In the genomic region with DNA sequence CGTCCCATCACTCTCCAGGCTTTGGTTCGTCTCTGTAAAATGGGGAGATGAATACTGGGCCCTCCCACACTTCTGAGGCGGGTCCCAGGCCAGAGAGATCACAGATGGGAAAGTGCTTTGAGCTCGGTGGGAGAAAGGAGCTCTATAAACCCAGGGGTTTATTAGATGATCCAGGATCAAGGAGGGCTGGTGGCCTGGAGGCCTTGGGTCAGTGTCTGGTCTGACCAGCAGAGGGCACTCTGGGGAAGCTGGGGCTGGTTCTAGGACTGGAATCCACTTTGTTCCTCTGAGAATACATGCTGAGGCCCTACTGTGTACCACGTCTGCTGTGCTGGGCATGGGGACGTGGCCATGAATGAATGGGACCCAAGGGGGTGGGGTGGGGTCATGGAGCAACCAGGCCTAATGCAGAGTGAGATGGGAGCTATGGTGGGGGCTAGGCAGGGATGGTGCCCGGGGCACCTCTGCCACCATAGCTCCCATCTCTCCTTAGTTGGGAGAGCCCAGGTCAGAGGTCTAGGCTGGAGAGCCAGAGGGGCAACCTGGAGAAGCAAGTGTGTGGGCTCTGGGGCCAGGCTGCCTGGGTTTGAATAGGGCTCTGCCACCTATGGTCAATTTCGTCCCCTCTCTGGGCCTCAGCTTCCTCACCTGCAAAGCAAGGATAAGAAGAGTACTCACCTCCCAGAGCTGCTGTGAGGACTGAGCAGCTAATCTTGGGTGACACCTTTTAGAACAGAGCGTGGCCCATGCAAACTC, we compare ENCODE assay signal across 8 cellular contexts. TPM values are rescaled to one million over a fixed set of nuclear protein-coding genes. Genes with fewer than 3 reads are reported as not detected.
DNase-seq lines count a peak whose midpoint lies in the region; ATAC-seq and TF ChIP-seq lines count a peak whose summit lies in the region.

No MANE protein-coding gene starts in this region.

- no peak overlapping the region for H3K27ac Mint-ChIP-seq in natural killer cell

- peak; percentile 50 to 69 (median 59) for ATAC-seq in natural killer cell
- ATAC-seq in thoracic aorta (ENCODE audit: insufficient number of reproducible peaks, low FRiP score, low read depth) = no peak

- H3K4me1 Mint-ChIP-seq in natural killer cell = peaks cover 5 to 9% of the 10 kb centered on the region in 2 donors

- no peak overlapping the region for H3K4me3 Mint-ChIP-seq in natural killer cell

- H3K27me3 ChIP-seq in thoracic aorta (replicated peaks; ENCODE audit: insufficient read depth) = no peaks in the 10 kb centered on the region

- H3K4me1 ChIP-seq in thoracic aorta (ENCODE audit: control insufficient read depth in 1 of 2, low read depth in 2 of 2) = peaks cover 0 to 8% of the 10 kb centered on the region in 2 donors

- no peaks in the 10 kb centered on the region for H3K36me3 ChIP-seq in thoracic aorta

- peak; percentile 39 for DNase-seq in SIG-M5 treated with dmso at 0.1 percent for 504 hours (lab: John Stamatoyannopoulos, UW; ENCODE audit: unreplicated experiment)
- no peak for DNase-seq in SIG-M5 (lab: John Stamatoyannopoulos, UW)
- DNase-seq in NCI-H526 (lab: John Stamatoyannopoulos, UW) = peak; percentile 15 to 70
- DNase-seq in activated CD8-positive, alpha-beta memory T cell treated with anti-CD3 and anti-CD28 coated beads for 48 hours (ENCODE audit: low read depth in 2 of 3, low spot score in 2 of 3) = peak; percentile 25 to 52 (median 44)
- no peak for DNase-seq in epithelial cell of prostate (ENCODE audit: low read depth, low spot score)
- DNase-seq in natural killer cell = peak; percentile 67
- DNase-seq in thoracic aorta (ENCODE audit: low spot score) = no peak
- no peak for DNase-seq in Ammon's horn (ENCODE audit: low spot score)

- peak overlapping the region; percentile 16 for H3K27ac ChIP-seq in epithelial cell of prostate
- no peak overlapping the region for H3K27ac ChIP-seq in thoracic aorta

- H3K4me3 ChIP-seq in thoracic aorta = no peak overlapping the region

- TF ChIP-seq CTCF in natural killer cell (IDR thresholded peaks at IDR 0.05) (peak; percentile 80), thoracic aorta (IDR thresholded peaks at IDR 0.05) (peak; percentile 80)

- H3K27me3 Mint-ChIP-seq in natural killer cell (ENCODE audit: low read depth in 2 of 2) = peaks cover 0 to 5% of the 10 kb centered on the region in 2 donors

- H3K9me3 ChIP-seq in thoracic aorta = no peaks in the 10 kb centered on the region

- intact Hi-C loops in natural killer cell (cut with micrococcal nuclease) = no loop called here

- H3K9me3 Mint-ChIP-seq in natural killer cell = no peaks in the 10 kb centered on the region

- H3K36me3 Mint-ChIP-seq in natural killer cell = no peaks in the 10 kb centered on the region

RNA-seq across cellular contexts. Expression of gene FAM131C, which starts 9.0 kb away (rescaled TPM):
- total RNA-seq in natural killer cell (not detected), thoracic aorta (not detected)

RNA-seq across cellular contexts. Expression of gene CLCNKB, which starts 38.9 kb away (rescaled TPM):
- total RNA-seq in natural killer cell (not detected), thoracic aorta (not detected)

Comparison
In these comparisons a context has a peak if more than half of its experiments do, and no peak if none do; other contexts are left out.
1. DNase-seq: peak in SIG-M5 treated with dmso at 0.1 percent for 504 hours (single experiment), NCI-H526 (2 of 2), activated CD8-positive, alpha-beta memory T cell treated with anti-CD3 and anti-CD28 coated beads for 48 hours (3 of 3) and natural killer cell (single experiment); none in SIG-M5 (single experiment), epithelial cell of prostate (single experiment), thoracic aorta (single experiment) and Ammon's horn (single experiment).